15 cellular contexts compared by ENCODE assay signal in genomic region chr3:33170531-33170930, GRCh38. TPM values are rescaled to one million over a fixed set of nuclear protein-coding genes. Genes with fewer than 3 reads are reported as not detected.
DNase-seq lines count a peak whose midpoint lies in the region; ATAC-seq and TF ChIP-seq lines count a peak whose summit lies in the region.
"Had no signal": no experiment of that assay in that cellular context is flagged by ENCODE, and none has a peak within 500 bp of the region (broad histone marks: within the 10 kb centered on the region; RNA-seq: fewer than 3 reads in every experiment).

No MANE protein-coding gene starts in this region.

- H3K9me3 Mint-ChIP-seq in naive thymus-derived CD8-positive, alpha-beta T cell, result no peaks in the 10 kb centered on the region
- H3K9me3 Mint-ChIP-seq: CD14-positive monocyte; CD8-positive, alpha-beta T cell; GM23338 had no signal

- H3K27ac ChIP-seq in coronary artery (peak overlapping the region; percentile 63 to 91), thoracic aorta (peak overlapping the region; percentile 58 to 96)
- H3K27ac ChIP-seq: 22Rv1 had no signal

- peaks cover 2 to 7% (median 5%) of the 10 kb centered on the region in 4 donors for H3K4me1 Mint-ChIP-seq in naive thymus-derived CD8-positive, alpha-beta T cell
- H3K4me1 Mint-ChIP-seq: GM23338 had no signal

- H3K27ac Mint-ChIP-seq in naive thymus-derived CD8-positive, alpha-beta T cell, result no peak overlapping the region
- H3K27ac Mint-ChIP-seq: CD14-positive monocyte; CD8-positive, alpha-beta T cell; GM23338; IgD-negative memory B cell had no signal

- peaks cover 36 to 88% of the 10 kb centered on the region in 2 donors for H3K4me1 ChIP-seq in thoracic aorta (ENCODE audit: control insufficient read depth in 1 of 2, low read depth in 2 of 2)
- H3K4me1 ChIP-seq: HAP-1 had no signal

- POLR2A ChIA-PET in naive thymus-derived CD8-positive, alpha-beta T cell (lab: Charles Lee), result no interaction called here

- H3K9me3 ChIP-seq in thoracic aorta, result no peaks in the 10 kb centered on the region
- H3K9me3 ChIP-seq: HAP-1 had no signal

- no peaks in the 10 kb centered on the region for H3K27me3 ChIP-seq in thoracic aorta (replicated peaks; ENCODE audit: insufficient read depth)

- H3K4me3 ChIP-seq in coronary artery (no peak overlapping the region), thoracic aorta (no peak overlapping the region)
- H3K4me3 ChIP-seq: GM12878, GM23338, HAP-1 had no signal

- no peaks in the 10 kb centered on the region for H3K27me3 Mint-ChIP-seq in naive thymus-derived CD8-positive, alpha-beta T cell

- peak; percentile 27 for DNase-seq in NCI-H82 (lab: John Stamatoyannopoulos, UW)
- DNase-seq in NCI-H82 treated with DMSO at 0.1 percent for 48 hours (lab: John Stamatoyannopoulos, UW; ENCODE audit: unreplicated experiment), result no peak
- DNase-seq in coronary artery (ENCODE audit: low spot score), result no peak
- DNase-seq in thoracic aorta (ENCODE audit: low spot score), result no peak
- DNase-seq in naive thymus-derived CD8-positive, alpha-beta T cell, result no peak
- no peak for DNase-seq in GM10266 (ENCODE audit: extremely low spot score)
- DNase-seq in NCI-H510A (lab: John Stamatoyannopoulos, UW), result no peak
- DNase-seq: CD8-positive, alpha-beta T cell; COR-L47 had no signal

- H3K4me3 Mint-ChIP-seq in naive thymus-derived CD8-positive, alpha-beta T cell, result no peak overlapping the region
- H3K4me3 Mint-ChIP-seq: CD14-positive monocyte; CD8-positive, alpha-beta T cell; GM23338; IgD-negative memory B cell had no signal

- no peak for ATAC-seq in thoracic aorta (ENCODE audit: insufficient number of reproducible peaks, low FRiP score, low read depth)
- ATAC-seq in naive thymus-derived CD8-positive, alpha-beta T cell, result no peak
- ATAC-seq: CD8-positive, alpha-beta T cell; GM12878; GM23338 had no signal

- no peak for TF ChIP-seq CTCF in coronary artery (IDR thresholded peaks at IDR 0.05)
- TF ChIP-seq CTCF in thoracic aorta (IDR thresholded peaks at IDR 0.05), result no peak
- TF ChIP-seq CTCF in GM10266 (IDR thresholded peaks at IDR 0.05; ENCODE audit: control insufficient read depth, insufficient read depth, low read depth, missing control alignments), result no peak

- H3K36me3 Mint-ChIP-seq in naive thymus-derived CD8-positive, alpha-beta T cell, result no peaks in the 10 kb centered on the region
- H3K36me3 Mint-ChIP-seq: CD14-positive monocyte; CD8-positive, alpha-beta T cell; IgD-negative memory B cell had no signal

- H3K36me3 ChIP-seq in thoracic aorta, result no peaks in the 10 kb centered on the region
- H3K36me3 ChIP-seq: HAP-1 had no signal

RNA-seq across cellular contexts. Expression of gene SUSD5, which starts 48.1 kb away (rescaled TPM):
- 100 to 1,000 TPM; 259 to 273 TPM for total RNA-seq in thoracic aorta
- total RNA-seq in naive thymus-derived CD8-positive, alpha-beta T cell, result not detected
- polyA plus RNA-seq in naive thymus-derived CD8-positive, alpha-beta T cell, result not detected
- total RNA-seq: CD8-positive, alpha-beta T cell had no signal
- polyA plus RNA-seq: CD14-positive monocyte, IgD-negative memory B cell had no signal

RNA-seq across cellular contexts. Expression of gene CRTAP, which starts 56.7 kb away (rescaled TPM):
- 100 to 1,000 TPM; 419 to 454 TPM for total RNA-seq in thoracic aorta
- total RNA-seq in naive thymus-derived CD8-positive, alpha-beta T cell, result 10 to 100 TPM; 36.0 to 45.7 TPM
- polyA plus RNA-seq in naive thymus-derived CD8-positive, alpha-beta T cell, result 10 to 100 TPM; 25.4 to 52.5 (median 36.0) TPM

Comparison
In these comparisons a context has a peak if more than half of its experiments do, and no peak if none do; other contexts are left out.
1. RNA of gene SUSD5, which starts 48.1 kb away (total RNA-seq): 259 to 273 TPM in thoracic aorta; not detected in naive thymus-derived CD8-positive, alpha-beta T cell; every median in the first group is over 100 times any median in the second.
2. RNA of gene CRTAP, which starts 56.7 kb away (total RNA-seq): 419 to 454 TPM in thoracic aorta; 36.0 to 45.7 TPM in naive thymus-derived CD8-positive, alpha-beta T cell; every median in the first group is over 4 times any median in the second.